ENCODE assay signal across 9 cellular contexts in genomic region chr5:88602584-88602983, GRCh38.
DNase-seq lines count a peak whose midpoint lies in the region; ATAC-seq, FAIRE-seq and TF ChIP-seq lines count a peak whose summit lies in the region.
"Had no signal": no experiment of that assay in that cellular context is flagged by ENCODE, and none has a peak within 500 bp of the region (broad histone marks: within the 10 kb centered on the region; RNA-seq: fewer than 3 reads in every experiment).

No MANE protein-coding gene starts in this region.

- H4K91ac ChIP-seq in mesenchymal stem cell (ENCODE audit: low read length): no peak overlapping the region

- no peak overlapping the region for H2BK15ac ChIP-seq in mesenchymal stem cell (ENCODE audit: low read depth, poor library complexity, severe bottlenecking)

- no peak overlapping the region for H2AFZ ChIP-seq in mesenchymal stem cell (ENCODE audit: low read depth, low read length)

- WGBS in mesenchymal stem cell: 86% methylated on average over 22 of the region's 22 CpGs

- no peak overlapping the region for H4K8ac ChIP-seq in mesenchymal stem cell (ENCODE audit: low read length)

- no peak overlapping the region for H3K18ac ChIP-seq in mesenchymal stem cell (ENCODE audit: low read depth in 1 of 2, low read length in 2 of 2)

- H2BK5ac ChIP-seq in mesenchymal stem cell (ENCODE audit: low read depth, low read length, poor library complexity, severe bottlenecking): no peak overlapping the region

- H3K27ac ChIP-seq in HEK293 (ENCODE audit: extremely low read depth, low read depth, low read length): no peak overlapping the region
- H3K27ac ChIP-seq in lower lobe of right lung: no peak overlapping the region
- H3K27ac ChIP-seq in dorsolateral prefrontal cortex: no peak overlapping the region
- H3K27ac ChIP-seq in mesenchymal stem cell (ENCODE audit: low read length, poor library complexity, severe bottlenecking): no peak overlapping the region
- H3K27ac ChIP-seq: cardiac muscle cell had no signal

- H3K27me3 ChIP-seq in lower lobe of right lung (ENCODE audit: low read depth): no peaks in the 10 kb centered on the region
- no peaks in the 10 kb centered on the region for H3K27me3 ChIP-seq in dorsolateral prefrontal cortex
- H3K27me3 ChIP-seq in mesenchymal stem cell (ENCODE audit: control insufficient read depth in 1 of 2, insufficient read depth in 1 of 2, low read length in 2 of 2): no peaks in the 10 kb centered on the region
- H3K27me3 ChIP-seq: cardiac muscle cell had no signal

- POLR2A ChIA-PET in HEK293 (lab: Yijun Ruan, JAX): no interaction called here

- no peak for ATAC-seq in lower lobe of right lung

- H3K79me1 ChIP-seq in mesenchymal stem cell (replicated peaks; ENCODE audit: low read length, poor library complexity, severe bottlenecking): no peaks in the 10 kb centered on the region

- H3K9ac ChIP-seq in mesenchymal stem cell (ENCODE audit: low read length): no peak overlapping the region

- H3K9me3 ChIP-seq in HEK293 (ENCODE audit: control insufficient read depth, insufficient read depth, low read depth, low read length): no peaks in the 10 kb centered on the region
- H3K9me3 ChIP-seq in lower lobe of right lung: peaks cover 3% of the 10 kb centered on the region
- peaks cover 3% of the 10 kb centered on the region for H3K9me3 ChIP-seq in mesenchymal stem cell (ENCODE audit: control insufficient read depth, low read length)

- no peak overlapping the region for H3K23ac ChIP-seq in mesenchymal stem cell (ENCODE audit: low read length in 2 of 2)

- no peak overlapping the region for H2AK5ac ChIP-seq in mesenchymal stem cell (ENCODE audit: low read length, severe bottlenecking)

- no peak overlapping the region for H2BK120ac ChIP-seq in mesenchymal stem cell (ENCODE audit: low read depth, low read length)

- no peak overlapping the region for H3K14ac ChIP-seq in mesenchymal stem cell (ENCODE audit: low read length in 2 of 2)

- no peak overlapping the region for H3K4me2 ChIP-seq in mesenchymal stem cell (ENCODE audit: low read length, poor library complexity, severe bottlenecking)

- no peak overlapping the region for H2BK12ac ChIP-seq in mesenchymal stem cell (ENCODE audit: low read length in 2 of 2)

- intact Hi-C loops in lower lobe of right lung (cut with DNase I): no loop called here
- intact Hi-C loops in dorsolateral prefrontal cortex (cut with DNase I): no loop called here

- H3K4me3 ChIP-seq in HEK293 (ENCODE audit: low read depth, low read length): no peak overlapping the region
- H3K4me3 ChIP-seq in lower lobe of right lung: no peak overlapping the region
- H3K4me3 ChIP-seq in dorsolateral prefrontal cortex: no peak overlapping the region
- no peak overlapping the region for H3K4me3 ChIP-seq in mesenchymal stem cell (ENCODE audit: insufficient read depth in 1 of 2, low read depth in 1 of 2, low read length in 2 of 2)
- H3K4me3 ChIP-seq: cardiac muscle cell had no signal

- TF ChIP-seq CTCF in D721Med (IDR thresholded peaks at IDR 0.05; ENCODE audit: insufficient read depth, missing control alignments) (peak; percentile 37), HEK293 (tag by site-specific recombination; IDR thresholded peaks at IDR 0.05) (peak; percentile 28; the same call in 1 of the 2 replicates), lower lobe of right lung (IDR thresholded peaks at IDR 0.05) (peak; percentile 26), dorsolateral prefrontal cortex (IDR thresholded peaks at IDR 0.05 in 54 of 56, conservative IDR thresholded peaks at IDR 0.05 in 2 of 56; ENCODE audit: low read depth in 1 of 56, partially characterized antibody in 56 of 56) (peak in 17 of 56 donors; percentile 9 to 40 (median 15))

- CTCF ChIA-PET in HEK293 (lab: Yijun Ruan, JAX): interaction anchor here (0.6 to 1.1 kb wide), 6 partner anchors 10 to 1205 kb away, joined by 3 to 4 read pairs (median 4); no protein-coding TSS in a partner anchor

- H3K36me3 ChIP-seq in HEK293 (ENCODE audit: control insufficient read depth in 2 of 2, insufficient read depth in 1 of 2, low read length in 2 of 2) (no peaks in the 10 kb centered on the region), lower lobe of right lung (no peaks in the 10 kb centered on the region), mesenchymal stem cell (ENCODE audit: control insufficient read depth in 1 of 2, insufficient read depth in 2 of 2, low read depth in 1 of 2, low read length in 2 of 2) (no peaks in the 10 kb centered on the region)
- H3K36me3 ChIP-seq: cardiac muscle cell had no signal

- no peak for DNase-seq in D721Med (ENCODE audit: insufficient read length, low spot score)
- DNase-seq in activated CD4-positive, alpha-beta T cell treated with anti-CD3 and anti-CD28 coated beads, Interleukin-2, amount 50 U/mL, for 48 hours: peak; percentile 24 to 36
- no peak for DNase-seq in lower lobe of right lung
- no peak for DNase-seq in cerebellar cortex (ENCODE audit: low spot score)
- no peak for DNase-seq in dorsolateral prefrontal cortex
- DNase-seq in A172 (ENCODE audit: low spot score): no peak
- DNase-seq in mesenchymal stem cell: no peak

- no peak for FAIRE-seq in D721Med (lab: Jason Lieb, UNC)

- H3K4me1 ChIP-seq in HEK293 (ENCODE audit: control insufficient read depth, insufficient read depth, low read length) (no peaks in the 10 kb centered on the region), lower lobe of right lung (no peaks in the 10 kb centered on the region), mesenchymal stem cell (ENCODE audit: control insufficient read depth, insufficient read depth, low read depth, low read length) (no peaks in the 10 kb centered on the region)

- no peak overlapping the region for H3K4ac ChIP-seq in mesenchymal stem cell (ENCODE audit: low read depth in 1 of 2, low read length in 2 of 2)

TF ChIP-seq in HEK293, 187 proteins besides CTCF, POLR2A, EP300 and RAD21 (continues in another document):
- no peak for TF ChIP-seq ZNF239 (tag by site-specific recombination; IDR thresholded peaks at IDR 0.05)
- no peak for TF ChIP-seq ZNF561 (tag by site-specific recombination; IDR thresholded peaks at IDR 0.05; ENCODE audit: borderline replicate concordance)
- TF ChIP-seq ZSCAN5A (tag by site-specific recombination; IDR thresholded peaks at IDR 0.05): no peak
- TF ChIP-seq ZBTB8A (tag by site-specific recombination; IDR thresholded peaks at IDR 0.05): no peak
- TF ChIP-seq AEBP2 (tag by site-specific recombination; IDR thresholded peaks at IDR 0.05; ENCODE audit: borderline replicate concordance): no peak
- TF ChIP-seq ZNF121 (tag by site-specific recombination; IDR thresholded peaks at IDR 0.05): no peak
- TF ChIP-seq ZNF514 (tag by site-specific recombination; IDR thresholded peaks at IDR 0.05): no peak
- no peak for TF ChIP-seq ZFHX2 (tag by site-specific recombination; conservative IDR thresholded peaks at IDR 0.05)
- TF ChIP-seq ZBTB48 (tag by site-specific recombination; IDR thresholded peaks at IDR 0.05): no peak
- no peak for TF ChIP-seq ZNF404 (tag by site-specific recombination; IDR thresholded peaks at IDR 0.05)

Comparison
In these comparisons a context has a peak if more than half of its experiments do, and no peak if none do; other contexts are left out.
1. DNase-seq: peak in activated CD4-positive, alpha-beta T cell treated with anti-CD3 and anti-CD28 coated beads, Interleukin-2, amount 50 U/mL, for 48 hours (2 of 2); none in D721Med (single experiment), lower lobe of right lung (single experiment), cerebellar cortex (single experiment), dorsolateral prefrontal cortex (0 of 10), A172 (single experiment) and mesenchymal stem cell (single experiment).